In the genomic region with DNA sequence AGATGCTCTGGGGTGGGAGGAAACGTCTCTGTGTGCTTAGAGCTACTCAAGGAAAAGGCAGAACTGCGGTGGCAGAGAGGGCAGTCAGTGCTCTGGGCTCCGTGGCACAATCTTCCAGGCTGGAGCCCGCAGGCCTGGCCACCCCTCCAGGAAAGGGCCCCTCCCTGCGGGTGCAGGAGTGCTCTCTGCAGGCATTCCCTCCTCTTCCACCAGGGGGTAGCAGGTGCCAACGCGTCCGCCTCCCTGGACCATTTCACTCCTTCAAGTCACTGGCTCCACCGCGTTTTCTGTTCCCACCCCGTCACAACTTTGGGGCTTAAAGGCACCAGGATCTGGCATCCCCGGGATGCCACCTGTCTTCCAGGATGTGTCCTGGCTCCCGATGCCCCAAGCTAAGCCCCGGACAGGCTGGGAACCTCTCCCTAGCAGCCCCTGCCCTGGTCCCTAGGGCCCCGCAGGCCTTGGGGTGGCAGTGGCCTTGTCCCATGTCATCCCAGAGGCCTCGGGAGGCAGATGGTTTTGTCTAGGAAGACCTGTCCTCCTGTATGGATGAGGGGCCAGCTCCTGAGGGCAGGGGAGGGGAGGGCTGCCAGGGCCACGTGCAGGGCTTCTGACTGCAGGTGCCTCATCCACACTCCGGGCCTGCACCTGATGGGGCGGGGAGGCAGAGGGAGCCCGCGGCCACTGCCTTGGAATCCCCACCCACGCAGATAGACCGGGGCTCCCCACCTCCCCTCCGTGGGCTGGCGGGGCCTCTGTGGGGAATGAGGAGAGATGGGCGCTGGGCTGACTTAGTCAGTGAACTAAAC, we compare ENCODE assay signal across 10 cellular contexts. TPM values are rescaled to one million over a fixed set of nuclear protein-coding genes. Genes with fewer than 3 reads are reported as not detected.
DNase-seq lines count a peak whose midpoint lies in the region; ATAC-seq and TF ChIP-seq lines count a peak whose summit lies in the region.
"Had no signal": no experiment of that assay in that cellular context is flagged by ENCODE, and none has a peak within 500 bp of the region (broad histone marks: within the 10 kb centered on the region; RNA-seq: fewer than 3 reads in every experiment).

No MANE protein-coding gene starts in this region.

- no peaks in the 10 kb centered on the region for H3K9me3 Mint-ChIP-seq in activated CD4-positive, alpha-beta T cell treated with anti-CD3 and anti-CD28 coated beads for 36 hours (ENCODE audit: low read depth)
- peaks cover 0 to 7% of the 10 kb centered on the region in 2 donors for H3K9me3 Mint-ChIP-seq in stimulated activated naive CD8-positive, alpha-beta T cell treated with anti-CD3 and anti-CD28 coated beads, Interleukin-15, amount 100 ng/mL, for 72 hours
- peaks cover 8% of the 10 kb centered on the region for H3K9me3 Mint-ChIP-seq in activated naive CD4-positive, alpha-beta T cell treated with anti-CD3 and anti-CD28 coated beads, Interleukin-2, amount 10 ng/mL, durations not matched to agents 7 days and 5 days

- intact Hi-C loops in activated CD4-positive, alpha-beta T cell treated with anti-CD3 and anti-CD28 coated beads for 36 hours (cut with DNase I, micrococcal nuclease): no loop called here
- intact Hi-C loops in esophagus squamous epithelium (cut with DNase I): no loop called here

- no peak overlapping the region for H3K27ac Mint-ChIP-seq in activated CD4-positive, alpha-beta T cell treated with anti-CD3 and anti-CD28 coated beads for 36 hours
- H3K27ac Mint-ChIP-seq in stimulated activated naive CD8-positive, alpha-beta T cell treated with anti-CD3 and anti-CD28 coated beads, Interleukin-15, amount 100 ng/mL, for 72 hours: no peak overlapping the region
- no peak overlapping the region for H3K27ac Mint-ChIP-seq in activated naive CD4-positive, alpha-beta T cell treated with anti-CD3 and anti-CD28 coated beads, Interleukin-2, amount 10 ng/mL, durations not matched to agents 7 days and 5 days

- peaks cover 0 to 14% (median 4%) of the 10 kb centered on the region in 3 donors for H3K4me1 ChIP-seq in esophagus squamous epithelium

- no peaks in the 10 kb centered on the region for H3K27me3 Mint-ChIP-seq in activated CD4-positive, alpha-beta T cell treated with anti-CD3 and anti-CD28 coated beads for 36 hours
- no peaks in the 10 kb centered on the region for H3K27me3 Mint-ChIP-seq in stimulated activated naive CD8-positive, alpha-beta T cell treated with anti-CD3 and anti-CD28 coated beads, Interleukin-15, amount 100 ng/mL, for 72 hours
- H3K27me3 Mint-ChIP-seq in activated naive CD4-positive, alpha-beta T cell treated with anti-CD3 and anti-CD28 coated beads, Interleukin-2, amount 10 ng/mL, durations not matched to agents 7 days and 5 days: no peaks in the 10 kb centered on the region

- H3K4me3 Mint-ChIP-seq in activated CD4-positive, alpha-beta T cell treated with anti-CD3 and anti-CD28 coated beads for 36 hours: no peak overlapping the region
- no peak overlapping the region for H3K4me3 Mint-ChIP-seq in stimulated activated naive CD8-positive, alpha-beta T cell treated with anti-CD3 and anti-CD28 coated beads, Interleukin-15, amount 100 ng/mL, for 72 hours
- H3K4me3 Mint-ChIP-seq in activated naive CD4-positive, alpha-beta T cell treated with anti-CD3 and anti-CD28 coated beads, Interleukin-2, amount 10 ng/mL, durations not matched to agents 7 days and 5 days: no peak overlapping the region

- no peak overlapping the region for H3K4me3 ChIP-seq in esophagus squamous epithelium
- H3K4me3 ChIP-seq: lung, thoracic aorta had no signal

- H3K27me3 ChIP-seq in esophagus squamous epithelium: peaks cover 0 to 22% (median 0%) of the 10 kb centered on the region in 4 donors

- no peaks in the 10 kb centered on the region for H3K4me1 Mint-ChIP-seq in activated CD4-positive, alpha-beta T cell treated with anti-CD3 and anti-CD28 coated beads for 36 hours
- H3K4me1 Mint-ChIP-seq in stimulated activated naive CD8-positive, alpha-beta T cell treated with anti-CD3 and anti-CD28 coated beads, Interleukin-15, amount 100 ng/mL, for 72 hours: no peaks in the 10 kb centered on the region
- H3K4me1 Mint-ChIP-seq in activated naive CD4-positive, alpha-beta T cell treated with anti-CD3 and anti-CD28 coated beads, Interleukin-2, amount 10 ng/mL, durations not matched to agents 7 days and 5 days: no peaks in the 10 kb centered on the region

- POLR2A ChIA-PET in activated CD4-positive, alpha-beta T cell treated with anti-CD3 and anti-CD28 coated beads for 36 hours (lab: Charles Lee): no interaction called here

- CTCF ChIA-PET in activated CD4-positive, alpha-beta T cell treated with anti-CD3 and anti-CD28 coated beads for 36 hours (lab: Charles Lee): interaction anchor here (0.7 kb wide), 1 partner anchor 29 kb away, joined by 3 read pairs; no protein-coding TSS in a partner anchor
- CTCF ChIA-PET in activated naive CD4-positive, alpha-beta T cell treated with anti-CD3 and anti-CD28 coated beads, Interleukin-2, amount 10 ng/mL, durations not matched to agents 7 days and 5 days (lab: Charles Lee): no interaction called here

- whole genome bisulfite sequencing in esophagus squamous epithelium, 2 donors: 60 to 66% methylated on average over 6 to 8 of the region's 26 CpGs

- H3K9me3 ChIP-seq in esophagus squamous epithelium: no peaks in the 10 kb centered on the region
- H3K9me3 ChIP-seq: thoracic aorta had no signal

- peak in 5 of 6 experiments; percentile 31 to 82 (median 58) for TF ChIP-seq CTCF in esophagus squamous epithelium (IDR thresholded peaks at IDR 0.05)

- no peak overlapping the region for H3K27ac ChIP-seq in esophagus squamous epithelium
- H3K27ac ChIP-seq: thoracic aorta had no signal

- DNase-seq in activated CD4-positive, alpha-beta T cell treated with anti-CD3 and anti-CD28 coated beads for 36 hours: peak; percentile 47
- no peak for DNase-seq in activated CD4-positive, alpha-beta T cell treated with anti-CD3 and anti-CD28 coated beads, Interleukin-2, amount 50 U/mL, for 1 hour
- peak; percentile 28 for DNase-seq in NCI-H226
- DNase-seq in esophagus squamous epithelium (lab: John Stamatoyannopoulos, UW): no peak
- no peak for DNase-seq in stimulated activated naive CD8-positive, alpha-beta T cell treated with anti-CD3 and anti-CD28 coated beads, Interleukin-15, amount 100 ng/mL, for 72 hours
- DNase-seq in activated naive CD4-positive, alpha-beta T cell treated with anti-CD3 and anti-CD28 coated beads, Interleukin-2, amount 10 ng/mL, durations not matched to agents 7 days and 5 days: no peak

- no peaks in the 10 kb centered on the region for H3K36me3 Mint-ChIP-seq in activated CD4-positive, alpha-beta T cell treated with anti-CD3 and anti-CD28 coated beads for 36 hours (ENCODE audit: low read depth)
- H3K36me3 Mint-ChIP-seq in activated naive CD4-positive, alpha-beta T cell treated with anti-CD3 and anti-CD28 coated beads, Interleukin-2, amount 10 ng/mL, durations not matched to agents 7 days and 5 days: no peaks in the 10 kb centered on the region

- TF ChIP-seq POLR2A in esophagus squamous epithelium (IDR thresholded peaks at IDR 0.05): no peak

- no peaks in the 10 kb centered on the region for H3K36me3 ChIP-seq in esophagus squamous epithelium
- H3K36me3 ChIP-seq: thoracic aorta had no signal

- peak; percentile 68 for ATAC-seq in activated CD4-positive, alpha-beta T cell treated with anti-CD3 and anti-CD28 coated beads for 36 hours
- ATAC-seq in stimulated activated naive CD8-positive, alpha-beta T cell treated with anti-CD3 and anti-CD28 coated beads, Interleukin-15, amount 100 ng/mL, for 72 hours: peak; percentile 34
- ATAC-seq in GM21447 (IDR thresholded peaks at IDR 0.05; ENCODE audit: unreplicated experiment): no peak
- no peak for ATAC-seq in HG02852 (IDR thresholded peaks at IDR 0.05; ENCODE audit: unreplicated experiment)

RNA-seq across cellular contexts. Expression of gene KCNIP3, which starts 26.4 kb away (rescaled TPM):
- total RNA-seq in activated CD4-positive, alpha-beta T cell treated with anti-CD3 and anti-CD28 coated beads for 36 hours: not detected
- total RNA-seq in esophagus squamous epithelium: 1 to 10 TPM in 3 of 4 donors, under 1 TPM in 1; 0.15 to 7.4 (median 2.3) TPM

RNA-seq across cellular contexts. Expression of gene PROM2, which starts 49.3 kb away (rescaled TPM):
- under 1 TPM; 0.23 to 0.44 TPM for total RNA-seq in activated CD4-positive, alpha-beta T cell treated with anti-CD3 and anti-CD28 coated beads for 36 hours
- total RNA-seq in esophagus squamous epithelium: 100 to 1,000 TPM in 1 of 4 donors, 10 to 100 TPM in 3; 59.7 to 184 (median 83.5) TPM

Comparison
In these comparisons a context has a peak if more than half of its experiments do, and no peak if none do; other contexts are left out.
1. DNase-seq: peak in activated CD4-positive, alpha-beta T cell treated with anti-CD3 and anti-CD28 coated beads for 36 hours (single experiment) and NCI-H226 (single experiment); none in activated CD4-positive, alpha-beta T cell treated with anti-CD3 and anti-CD28 coated beads, Interleukin-2, amount 50 U/mL, for 1 hour (single experiment), esophagus squamous epithelium (single experiment), stimulated activated naive CD8-positive, alpha-beta T cell treated with anti-CD3 and anti-CD28 coated beads, Interleukin-15, amount 100 ng/mL, for 72 hours (0 of 2) and activated naive CD4-positive, alpha-beta T cell treated with anti-CD3 and anti-CD28 coated beads, Interleukin-2, amount 10 ng/mL, durations not matched to agents 7 days and 5 days (single experiment).
2. ATAC-seq: peak in activated CD4-positive, alpha-beta T cell treated with anti-CD3 and anti-CD28 coated beads for 36 hours (single experiment) and stimulated activated naive CD8-positive, alpha-beta T cell treated with anti-CD3 and anti-CD28 coated beads, Interleukin-15, amount 100 ng/mL, for 72 hours (single experiment); none in GM21447 (single experiment) and HG02852 (single experiment).
3. RNA of gene PROM2, which starts 49.3 kb away (total RNA-seq): 59.7 to 184 TPM in esophagus squamous epithelium; 0.23 to 0.44 TPM in activated CD4-positive, alpha-beta T cell treated with anti-CD3 and anti-CD28 coated beads for 36 hours; every median in the first group is over 10 times any median in the second.